In genomic region chr11:77276271-77276670, GRCh38 we compare ENCODE assay signal across 1 cellular context.
TF ChIP-seq lines count a peak whose summit lies in the region.

No MANE protein-coding gene starts in this region.

TF ChIP-seq in H1, 55 proteins besides CTCF, POLR2A, EP300 and RAD21:
- TF ChIP-seq SP1 (IDR thresholded peaks at IDR 0.05; ENCODE audit: low read depth, low read length) (no peak), ZNF274 (IDR thresholded peaks at IDR 0.05; ENCODE audit: borderline replicate concordance, extremely low read depth, low read length) (no peak), MAX (IDR thresholded peaks at IDR 0.05) (no peak), HDAC6 (IDR thresholded peaks at IDR 0.05; ENCODE audit: low read depth, low read length) (no peak), GTF2F1 (IDR thresholded peaks at IDR 0.05; ENCODE audit: borderline replicate concordance, low read depth, low read length) (no peak)
TF ChIP-seq in H1: peak in this region for 0.
